22 cellular contexts compared by ENCODE assay signal in genomic region chr6:167415441-167415961, GRCh38.
"Had no signal": no experiment of that assay in that cellular context is flagged by ENCODE, and none has a peak within 500 bp of the region (broad histone marks: within the 10 kb centered on the region; RNA-seq: fewer than 3 reads in every experiment).

No MANE protein-coding gene starts in this region.

- H3K36me3 ChIP-seq: prostate gland, right lobe of liver, spleen had no signal

- H3K27ac Mint-ChIP-seq: naive thymus-derived CD4-positive, alpha-beta T cell; stimulated activated naive B cell treated with anti-CD40 and anti-IgM and Interleukin-4, amounts not matched to agents 10 μg/mL and 1 μg/mL and 100 μg/mL, for 72 hours had no signal

- H3K4me3 Mint-ChIP-seq: naive thymus-derived CD4-positive, alpha-beta T cell; neural crest cell; stimulated activated naive B cell treated with anti-CD40 and anti-IgM and Interleukin-4, amounts not matched to agents 10 μg/mL and 1 μg/mL and 100 μg/mL, for 72 hours had no signal

- H2AFZ ChIP-seq: parathyroid adenoma had no signal

- H3K36me3 Mint-ChIP-seq: naive thymus-derived CD4-positive, alpha-beta T cell; stimulated activated naive B cell treated with anti-CD40 and anti-IgM and Interleukin-4, amounts not matched to agents 10 μg/mL and 1 μg/mL and 100 μg/mL, for 72 hours had no signal

- H3K9me3 ChIP-seq: prostate gland, right lobe of liver, spleen had no signal

- FAIRE-seq: colon, islet of Langerhans had no signal

- H3K9ac ChIP-seq: parathyroid adenoma had no signal

- H3K79me2 ChIP-seq: parathyroid adenoma had no signal

- H3K4me1 ChIP-seq: parathyroid adenoma, prostate gland, right lobe of liver, spleen had no signal

- H3K9me3 Mint-ChIP-seq: naive thymus-derived CD4-positive, alpha-beta T cell; neural crest cell; stimulated activated naive B cell treated with anti-CD40 and anti-IgM and Interleukin-4, amounts not matched to agents 10 μg/mL and 1 μg/mL and 100 μg/mL, for 72 hours had no signal

- DNase-seq: cerebellar nuclear complex; dermis blood vessel endothelial cell; effector CD4-positive, alpha-beta T cell; foreskin melanocyte; head of caudate nucleus; hippocampal formation; mammary epithelial cell; naive thymus-derived CD4-positive, alpha-beta T cell; occipital lobe; spleen; stimulated activated CD4-positive, alpha-beta T cell treated with anti-CD3 and anti-CD28 coated beads, Interleukin-15, amount 100 ng/mL, for 24 hours; stimulated activated CD4-positive, alpha-beta T cell treated with anti-CD3 and anti-CD28 coated beads, Interleukin-1b, Interleukin-23, amount 100 ng/mL, for 48 hours; stimulated activated CD4-positive, alpha-beta T cell treated with anti-CD3 and anti-CD28 coated beads, Interleukin-4, amount 100 ng/mL, for 24 hours; stimulated activated naive B cell treated with anti-CD40 and anti-IgM and Interleukin-4, amounts not matched to agents 10 μg/mL and 1 μg/mL and 100 μg/mL, for 72 hours; trophoblast cell had no signal

- H3K4me1 Mint-ChIP-seq: naive thymus-derived CD4-positive, alpha-beta T cell; stimulated activated naive B cell treated with anti-CD40 and anti-IgM and Interleukin-4, amounts not matched to agents 10 μg/mL and 1 μg/mL and 100 μg/mL, for 72 hours had no signal

- ATAC-seq: left lobe of liver; naive thymus-derived CD4-positive, alpha-beta T cell; stimulated activated naive B cell treated with anti-CD40 and anti-IgM and Interleukin-4, amounts not matched to agents 10 μg/mL and 1 μg/mL and 100 μg/mL, for 72 hours had no signal

- H3K4me3 ChIP-seq: prostate gland, right lobe of liver, spleen had no signal

- H3K27me3 ChIP-seq: right lobe of liver had no signal

- H3K27ac ChIP-seq: parathyroid adenoma, prostate gland, right lobe of liver, spleen had no signal
